ENCODE assay signal across 1 cellular context in genomic region chr22:31609716-31610115, GRCh38.
TF ChIP-seq lines count a peak whose summit lies in the region.

No MANE protein-coding gene starts in this region.

TF ChIP-seq in H1, 55 proteins besides CTCF, POLR2A, EP300 and RAD21:
- no peak for TF ChIP-seq KDM4A (IDR thresholded peaks at IDR 0.05; ENCODE audit: low read depth, low read length, severe bottlenecking)
- no peak for TF ChIP-seq GABPA (IDR thresholded peaks at IDR 0.05; ENCODE audit: borderline replicate concordance, insufficient read depth, low read length)
- no peak for TF ChIP-seq POU5F1 (IDR thresholded peaks at IDR 0.05; ENCODE audit: low read depth, low read length)
- no peak for TF ChIP-seq CHD1 (IDR thresholded peaks at IDR 0.05; ENCODE audit: low read depth, low read length)
- TF ChIP-seq SP4 (IDR thresholded peaks at IDR 0.05; ENCODE audit: low read length) = no peak
- TF ChIP-seq TEAD4 (IDR thresholded peaks at IDR 0.05; ENCODE audit: low read depth, low read length) = no peak
- TF ChIP-seq YY1 (IDR thresholded peaks at IDR 0.05; ENCODE audit: low read depth, low read length) = no peak
- no peak for TF ChIP-seq JUN (IDR thresholded peaks at IDR 0.05; ENCODE audit: low read depth, low read length)
- TF ChIP-seq HDAC6 (IDR thresholded peaks at IDR 0.05; ENCODE audit: low read depth, low read length) = no peak
- no peak for TF ChIP-seq KDM1A (IDR thresholded peaks at IDR 0.05; ENCODE audit: borderline replicate concordance, low read length)
- TF ChIP-seq SUZ12 (IDR thresholded peaks at IDR 0.05; ENCODE audit: low read length) = no peak
- no peak for TF ChIP-seq GTF2F1 (IDR thresholded peaks at IDR 0.05; ENCODE audit: borderline replicate concordance, low read depth, low read length)
- TF ChIP-seq CHD7 (IDR thresholded peaks at IDR 0.05; ENCODE audit: insufficient replicate concordance, low read length) = no peak
- no peak for TF ChIP-seq TAF7 (optimal IDR thresholded peaks at IDR 0.05; ENCODE audit: borderline replicate concordance, low read depth, low read length)
